In the genomic region with DNA sequence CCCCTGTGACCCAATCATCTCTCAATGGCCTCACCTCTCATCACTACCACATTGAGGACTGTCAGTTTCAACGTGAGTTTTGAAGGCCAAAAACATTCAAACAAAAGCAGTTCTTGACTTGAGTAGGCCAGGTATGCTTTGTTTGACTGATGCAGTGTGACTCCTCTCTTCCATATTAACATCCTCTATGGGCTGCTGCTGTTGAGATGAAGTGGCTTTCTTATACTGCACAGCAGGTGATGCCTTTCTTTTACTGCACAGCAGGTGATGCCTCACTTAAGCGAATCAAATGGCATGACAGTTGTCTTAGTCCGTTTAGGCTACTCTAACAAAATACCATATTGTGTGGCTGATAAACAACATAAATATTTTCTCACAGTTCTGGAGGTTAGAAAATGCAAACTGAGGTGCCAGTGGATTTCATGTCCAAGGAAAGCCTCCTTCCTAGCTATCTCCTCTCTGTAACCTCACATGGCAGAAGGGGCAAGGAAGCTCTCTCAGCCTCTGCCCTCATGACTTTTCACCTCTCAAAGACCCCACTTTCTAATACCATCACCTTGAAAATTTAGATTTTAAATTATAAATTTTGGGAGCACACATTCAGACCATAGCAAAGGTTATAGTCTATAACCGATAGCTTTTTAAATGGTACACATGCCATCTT, we compare ENCODE assay signal across 16 cellular contexts.
"Had no signal": no experiment of that assay in that cellular context is flagged by ENCODE, and none has a peak within 500 bp of the region (broad histone marks: within the 10 kb centered on the region; RNA-seq: fewer than 3 reads in every experiment).

No MANE protein-coding gene starts in this region.

- H3K4me1 Mint-ChIP-seq: activated CD4-positive, alpha-beta T cell treated with anti-CD3 and anti-CD28 coated beads, Interleukin-2, amount 10 ng/mL, durations not matched to agents 7 days and 5 days; activated T-helper 17 cell treated with anti-CD3 and anti-CD28 coated beads, Interleukin-2, amount 50 U/mL, for 72 hours; mesothelial cell of epicardium; neural crest cell had no signal

- ATAC-seq: activated T-helper 17 cell treated with anti-CD3 and anti-CD28 coated beads, Interleukin-2, amount 50 U/mL, for 72 hours had no signal

- H3K27ac Mint-ChIP-seq: activated CD4-positive, alpha-beta T cell treated with anti-CD3 and anti-CD28 coated beads, Interleukin-2, amount 10 ng/mL, durations not matched to agents 7 days and 5 days; activated naive CD4-positive, alpha-beta T cell treated with anti-CD3 and anti-CD28 coated beads for 36 hours; activated T-helper 17 cell treated with anti-CD3 and anti-CD28 coated beads, Interleukin-2, amount 50 U/mL, for 72 hours; mesothelial cell of epicardium; stimulated activated naive CD8-positive, alpha-beta T cell treated with anti-CD3 and anti-CD28 coated beads, Interleukin-15, Interleukin-2, amounts not matched to agents 100 ng/mL and 50 ng/mL, for 24 hours had no signal

- FAIRE-seq: colon, TTC549 had no signal

- H3K27me3 ChIP-seq: cardiac muscle cell had no signal

- H3K27me3 Mint-ChIP-seq: activated CD4-positive, alpha-beta T cell treated with anti-CD3 and anti-CD28 coated beads, Interleukin-2, amount 10 ng/mL, durations not matched to agents 7 days and 5 days; activated T-helper 17 cell treated with anti-CD3 and anti-CD28 coated beads, Interleukin-2, amount 50 U/mL, for 72 hours; stimulated activated naive CD8-positive, alpha-beta T cell treated with anti-CD3 and anti-CD28 coated beads, Interleukin-15, Interleukin-2, amounts not matched to agents 100 ng/mL and 50 ng/mL, for 24 hours had no signal

- H3K9me3 Mint-ChIP-seq: activated T-helper 17 cell treated with anti-CD3 and anti-CD28 coated beads, Interleukin-2, amount 50 U/mL, for 72 hours; neural crest cell; stimulated activated naive CD8-positive, alpha-beta T cell treated with anti-CD3 and anti-CD28 coated beads, Interleukin-15, Interleukin-2, amounts not matched to agents 100 ng/mL and 50 ng/mL, for 24 hours had no signal

- H3K27ac ChIP-seq: cardiac muscle cell, parathyroid adenoma had no signal

- H3K4me3 ChIP-seq: cardiac muscle cell had no signal

- H3K4me3 Mint-ChIP-seq: activated CD4-positive, alpha-beta T cell treated with anti-CD3 and anti-CD28 coated beads, Interleukin-2, amount 10 ng/mL, durations not matched to agents 7 days and 5 days; activated naive CD4-positive, alpha-beta T cell treated with anti-CD3 and anti-CD28 coated beads for 36 hours; activated T-helper 17 cell treated with anti-CD3 and anti-CD28 coated beads, Interleukin-2, amount 50 U/mL, for 72 hours; mesothelial cell of epicardium; neural crest cell; stimulated activated naive CD8-positive, alpha-beta T cell treated with anti-CD3 and anti-CD28 coated beads, Interleukin-15, Interleukin-2, amounts not matched to agents 100 ng/mL and 50 ng/mL, for 24 hours had no signal

- DNase-seq: activated CD4-positive, alpha-beta T cell treated with anti-CD3 and anti-CD28 coated beads, Interleukin-2, amount 10 ng/mL, durations not matched to agents 7 days and 5 days; activated CD4-positive, CD25-positive, alpha-beta regulatory T cell; activated naive CD4-positive, alpha-beta T cell treated with anti-CD3 and anti-CD28 coated beads for 36 hours; activated T-cell treated with anti-CD3 and anti-CD28 coated beads for 4 hours; foreskin melanocyte; head of caudate nucleus; kidney glomerular epithelial cell; stimulated activated CD4-positive, alpha-beta T cell treated with anti-CD3 and anti-CD28 coated beads, Interleukin-2, amount 100 ng/mL, for 48 hours had no signal

- H3K36me3 ChIP-seq: cardiac muscle cell had no signal

- H3K4me1 ChIP-seq: parathyroid adenoma had no signal

- H3K36me3 Mint-ChIP-seq: mesothelial cell of epicardium had no signal

- H3K9ac ChIP-seq: parathyroid adenoma had no signal
